12 cellular contexts compared by ENCODE assay signal in the genomic region with DNA sequence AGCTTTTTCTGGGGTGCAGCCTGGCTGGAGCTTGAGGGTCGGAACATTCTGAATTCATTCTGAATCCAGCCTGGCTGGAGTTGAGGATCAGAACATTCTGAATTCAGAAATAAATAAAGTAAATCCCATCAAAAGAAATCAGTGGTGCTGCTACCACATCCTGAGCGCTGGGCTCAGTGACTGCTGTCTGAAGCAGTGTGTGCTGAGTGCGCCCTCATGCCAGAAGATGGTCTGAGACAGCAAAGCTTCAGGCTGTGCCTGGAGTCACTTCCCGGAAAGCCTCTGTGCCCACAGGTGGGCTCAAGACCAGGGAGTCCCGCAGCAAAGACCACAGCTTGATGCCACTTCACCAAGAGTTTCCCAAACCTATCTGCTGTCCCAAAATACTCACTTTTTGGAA.
"Had no signal": no experiment of that assay in that cellular context is flagged by ENCODE, and none has a peak within 500 bp of the region (broad histone marks: within the 10 kb centered on the region; RNA-seq: fewer than 3 reads in every experiment).

No MANE protein-coding gene starts in this region.

- ATAC-seq: activated CD8-positive, alpha-beta T cell treated with anti-CD3 and anti-CD28 coated beads, Interleukin-2, amount 10 ng/mL, durations not matched to agents 7 days and 5 days; mucosa of descending colon; natural killer cell had no signal

- H3K4me3 ChIP-seq: mucosa of descending colon, testis had no signal

- H3K4me1 Mint-ChIP-seq: activated naive CD8-positive, alpha-beta T cell treated with anti-CD3 and anti-CD28 coated beads, Interleukin-2, amount 10 ng/mL, durations not matched to agents 7 days and 5 days; natural killer cell had no signal

- H3K27me3 ChIP-seq: testis had no signal

- DNase-seq: activated CD4-positive, alpha-beta T cell treated with anti-CD3 and anti-CD28 coated beads for 48 hours; activated CD8-positive, alpha-beta memory T cell treated with anti-CD3 and anti-CD28 coated beads, Interleukin-2, amount 50 U/mL, for 48 hours; activated CD8-positive, alpha-beta T cell treated with anti-CD3 and anti-CD28 coated beads, Interleukin-2, amount 10 ng/mL, durations not matched to agents 7 days and 5 days; activated naive CD8-positive, alpha-beta T cell treated with anti-CD3 and anti-CD28 coated beads, Interleukin-2, amount 10 ng/mL, durations not matched to agents 7 days and 5 days; cortex of kidney; effector CD8-positive, alpha-beta T cell; mucosa of descending colon; natural killer cell; stimulated activated CD4-positive, alpha-beta T cell treated with anti-CD3 and anti-CD28 coated beads, Interleukin-4, amount 100 ng/mL, for 24 hours had no signal

- H3K27me3 Mint-ChIP-seq: stimulated activated naive CD8-positive, alpha-beta T cell treated with anti-CD3 and anti-CD28 coated beads, Interleukin-15, Interleukin-2, amounts not matched to agents 100 ng/mL and 50 ng/mL, for 24 hours had no signal

- H3K4me3 Mint-ChIP-seq: activated CD8-positive, alpha-beta T cell treated with anti-CD3 and anti-CD28 coated beads, Interleukin-2, amount 10 ng/mL, durations not matched to agents 7 days and 5 days; activated naive CD8-positive, alpha-beta T cell treated with anti-CD3 and anti-CD28 coated beads, Interleukin-2, amount 10 ng/mL, durations not matched to agents 7 days and 5 days; natural killer cell; stimulated activated naive CD8-positive, alpha-beta T cell treated with anti-CD3 and anti-CD28 coated beads, Interleukin-15, Interleukin-2, amounts not matched to agents 100 ng/mL and 50 ng/mL, for 24 hours; T-helper 1 cell treated with Interleukin-12 subunit alpha and Interleukin-12 subunit beta and Interleukin-4 antibody, amounts not matched to agents 30 μg/mL and 1 μg/mL, for 36 hours had no signal

- H3K9me3 ChIP-seq: mucosa of descending colon, testis had no signal

- H3K27ac ChIP-seq: testis had no signal

- H3K27ac Mint-ChIP-seq: activated CD8-positive, alpha-beta T cell treated with anti-CD3 and anti-CD28 coated beads, Interleukin-2, amount 10 ng/mL, durations not matched to agents 7 days and 5 days; activated naive CD8-positive, alpha-beta T cell treated with anti-CD3 and anti-CD28 coated beads, Interleukin-2, amount 10 ng/mL, durations not matched to agents 7 days and 5 days; natural killer cell; stimulated activated naive CD8-positive, alpha-beta T cell treated with anti-CD3 and anti-CD28 coated beads, Interleukin-15, Interleukin-2, amounts not matched to agents 100 ng/mL and 50 ng/mL, for 24 hours; T-helper 1 cell treated with Interleukin-12 subunit alpha and Interleukin-12 subunit beta and Interleukin-4 antibody, amounts not matched to agents 30 μg/mL and 1 μg/mL, for 36 hours had no signal

- H3K36me3 Mint-ChIP-seq: natural killer cell had no signal
